In the genomic region with DNA sequence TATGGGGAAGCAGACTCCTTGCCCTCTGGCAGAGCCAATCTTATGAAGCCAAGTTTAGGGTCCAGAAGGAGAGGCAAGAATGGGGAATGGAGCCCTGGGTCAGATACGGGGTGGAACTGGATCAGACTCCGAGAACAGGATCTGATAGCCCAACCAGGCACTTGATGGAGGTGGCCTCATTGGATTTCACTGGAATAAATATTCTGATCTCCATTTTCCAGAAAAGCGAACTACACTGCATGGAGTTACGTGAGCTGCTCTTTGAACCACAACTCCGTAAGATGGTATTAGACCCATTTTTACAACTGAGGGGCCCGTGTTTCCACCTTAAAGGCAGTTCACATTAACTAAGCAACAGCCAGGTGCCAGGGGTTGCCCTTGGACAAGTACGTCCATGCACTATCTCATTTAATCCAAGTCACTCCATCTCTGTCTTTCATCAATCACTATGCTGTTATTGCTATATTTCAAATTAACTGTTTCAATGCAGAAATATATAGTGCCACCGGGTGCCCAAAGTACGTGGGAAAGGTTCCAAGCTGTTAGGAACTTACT, we compare ENCODE assay signal across 16 cellular contexts.
A peak's percentile ranks its signal among the peaks of the same experiment; 100 is the strongest.
DNase-seq lines count a peak whose midpoint lies in the region; ATAC-seq, FAIRE-seq and TF ChIP-seq lines count a peak whose summit lies in the region.
"Had no signal": no experiment of that assay in that cellular context is flagged by ENCODE, and none has a peak within 500 bp of the region (broad histone marks: within the 10 kb centered on the region; RNA-seq: fewer than 3 reads in every experiment).

No MANE protein-coding gene starts in this region.

- H3K79me2 ChIP-seq in H9 (ENCODE audit: insufficient read depth, low read length) (no peaks in the 10 kb centered on the region), H1 (ENCODE audit: control insufficient read depth in 1 of 2, insufficient read depth in 2 of 2, low read length in 2 of 2) (no peaks in the 10 kb centered on the region)

- H2BK12ac ChIP-seq in H9 (ENCODE audit: insufficient read length, low read depth, low read length) (no peak overlapping the region), H1 (ENCODE audit: low read depth, low read length) (no peak overlapping the region)

- H3K27ac ChIP-seq in H9 (ENCODE audit: insufficient read length, low read depth, low read length) = no peak overlapping the region
- no peak overlapping the region for H3K27ac ChIP-seq in H1 (ENCODE audit: low read depth, low read length)
- H3K27ac ChIP-seq in coronary artery = no peak overlapping the region
- H3K27ac ChIP-seq: BLaER1 had no signal

- H2BK5ac ChIP-seq in H9 (ENCODE audit: insufficient read length, low read length) (no peak overlapping the region), H1 (ENCODE audit: low read depth, low read length) (no peak overlapping the region)

- no peak for ATAC-seq in activated CD8-positive, alpha-beta T cell treated with anti-CD3 and anti-CD28 coated beads, Interleukin-2, amount 10 ng/mL, durations not matched to agents 7 days and 5 days
- no peak for ATAC-seq in activated CD8-positive, alpha-beta T cell treated with anti-CD3 and anti-CD28 coated beads for 36 hours
- no peak for ATAC-seq in HG02981 (IDR thresholded peaks at IDR 0.05; ENCODE audit: unreplicated experiment)

- H3K14ac ChIP-seq in H9 (ENCODE audit: insufficient read depth, low read length) = no peak overlapping the region
- no peak overlapping the region for H3K14ac ChIP-seq in H1 (ENCODE audit: insufficient read length)

- H3K56ac ChIP-seq in H9 (ENCODE audit: insufficient read length, low read depth, low read length) = no peak overlapping the region
- H3K56ac ChIP-seq in H1 (replicated peaks; ENCODE audit: insufficient read length, low read depth, low read length) = no peak overlapping the region

- H2AFZ ChIP-seq in H9 (ENCODE audit: low read length) (no peak overlapping the region), H1 (ENCODE audit: low read length) (no peak overlapping the region)

- POLR2A ChIA-PET in activated CD8-positive, alpha-beta T cell treated with anti-CD3 and anti-CD28 coated beads, Interleukin-2, amount 10 ng/mL, durations not matched to agents 7 days and 5 days (lab: Charles Lee) = no interaction called here
- POLR2A ChIA-PET in activated CD8-positive, alpha-beta T cell treated with anti-CD3 and anti-CD28 coated beads for 36 hours (lab: Charles Lee) = no interaction called here
- POLR2A ChIA-PET in H1 (lab: Charles Lee; ENCODE audit: partially characterized antibody) = no interaction called here

- H3K23me2 ChIP-seq in H9 (ENCODE audit: insufficient read length, low read depth, low read length, poor library complexity, severe bottlenecking) = peaks cover 3% of the 10 kb centered on the region
- no peaks in the 10 kb centered on the region; the same call in 1 of the 2 replicates for H3K23me2 ChIP-seq in H1 (ENCODE audit: low read depth, low read length)

- H3K79me1 ChIP-seq in H9 (ENCODE audit: insufficient read depth, low read depth, low read length, poor library complexity, severe bottlenecking) (no peaks in the 10 kb centered on the region), H1 (ENCODE audit: low read depth, low read length) (no peaks in the 10 kb centered on the region)

- H3K9ac ChIP-seq in H9 (ENCODE audit: extremely low read depth, insufficient read length, low read length) (no peak overlapping the region), H1 (replicated peaks in 1 of 4; ENCODE audit: extremely low read depth in 1 of 4, low read depth in 3 of 4, low read length in 3 of 4) (no peak overlapping the region)
- H3K9ac ChIP-seq: BLaER1 had no signal

- H4K20me1 ChIP-seq in H9 (ENCODE audit: control insufficient read depth, insufficient read depth, insufficient read length) (no peaks in the 10 kb centered on the region), H1 (replicated peaks in 1 of 2; ENCODE audit: control insufficient read depth in 1 of 2, insufficient read depth in 2 of 2, low read length in 2 of 2) (no peaks in the 10 kb centered on the region)
- H4K20me1 ChIP-seq: BLaER1 had no signal

- TF ChIP-seq POLR2A in H1 (IDR thresholded peaks at IDR 0.05; ENCODE audit: control extremely low read depth in 1 of 2, low read depth in 2 of 2, low read length in 2 of 2) = no peak

- H3K36me3 ChIP-seq in H1 (ENCODE audit: control insufficient read depth in 2 of 4, insufficient read depth in 4 of 4, low read length in 3 of 4) = no peaks in the 10 kb centered on the region
- H3K36me3 ChIP-seq: BLaER1 had no signal

- peaks cover 9% of the 10 kb centered on the region for H3K27me3 Mint-ChIP-seq in activated CD8-positive, alpha-beta T cell treated with anti-CD3 and anti-CD28 coated beads, Interleukin-2, amount 10 ng/mL, durations not matched to agents 7 days and 5 days (ENCODE audit: low read depth)
- H3K27me3 Mint-ChIP-seq in activated CD8-positive, alpha-beta T cell treated with anti-CD3 and anti-CD28 coated beads for 36 hours = peaks cover 1% of the 10 kb centered on the region
- H3K27me3 Mint-ChIP-seq in H9 (ENCODE audit: low read depth) = peaks cover 14% of the 10 kb centered on the region

- H2BK120ac ChIP-seq in H9 (ENCODE audit: low read depth, low read length, poor library complexity, severe bottlenecking) (no peak overlapping the region), H1 (replicated peaks; ENCODE audit: low read depth, low read length) (no peak overlapping the region)

- H3K4me1 Mint-ChIP-seq in activated CD8-positive, alpha-beta T cell treated with anti-CD3 and anti-CD28 coated beads, Interleukin-2, amount 10 ng/mL, durations not matched to agents 7 days and 5 days (ENCODE audit: low read depth) = peaks cover 8% of the 10 kb centered on the region
- peaks cover 5% of the 10 kb centered on the region for H3K4me1 Mint-ChIP-seq in activated CD8-positive, alpha-beta T cell treated with anti-CD3 and anti-CD28 coated beads for 36 hours (ENCODE audit: low read depth)
- peaks cover 2 to 11% of the 10 kb centered on the region in 2 experiments; a peak in 3 of 4 replicates for H3K4me1 Mint-ChIP-seq in H9

- H3K27me3 ChIP-seq in H9 (ENCODE audit: insufficient read depth, low read length) (no peaks in the 10 kb centered on the region), H1 (replicated peaks in 1 of 4; ENCODE audit: control insufficient read depth in 3 of 4, extremely low read depth in 1 of 4, insufficient read depth in 3 of 4, low read length in 3 of 4) (no peaks in the 10 kb centered on the region)
- H3K27me3 ChIP-seq: BLaER1 had no signal

- no peak overlapping the region for H3T11ph ChIP-seq in H9 (ENCODE audit: low read length)

- no peak overlapping the region for H3K4ac ChIP-seq in H9 (ENCODE audit: low read depth, low read length)
- H3K4ac ChIP-seq in H1 (replicated peaks; ENCODE audit: insufficient read length, low read depth, low read length) = no peak overlapping the region

- H3K4me2 ChIP-seq in H9 (ENCODE audit: insufficient read depth, insufficient read length, low read length) (no peak overlapping the region), H1 (ENCODE audit: insufficient read depth in 1 of 2, low read depth in 2 of 2, low read length in 2 of 2) (no peak overlapping the region)
- H3K4me2 ChIP-seq: BLaER1 had no signal

- no peak for TF ChIP-seq EP300 in H1 (IDR thresholded peaks at IDR 0.05; ENCODE audit: borderline replicate concordance in 1 of 2, low read depth in 2 of 2, low read length in 2 of 2)

- no peaks in the 10 kb centered on the region for H3K9me3 ChIP-seq in H9 (ENCODE audit: control insufficient read depth, low read depth, low read length)
- H3K9me3 ChIP-seq in H1 (ENCODE audit: insufficient read depth in 2 of 2, low read depth in 1 of 2, low read length in 1 of 2) = no peaks in the 10 kb centered on the region
- H3K9me3 ChIP-seq: Caco-2 had no signal

- no peaks in the 10 kb centered on the region for H3K36me3 Mint-ChIP-seq in activated CD8-positive, alpha-beta T cell treated with anti-CD3 and anti-CD28 coated beads, Interleukin-2, amount 10 ng/mL, durations not matched to agents 7 days and 5 days (ENCODE audit: low read depth)
- H3K36me3 Mint-ChIP-seq in activated CD8-positive, alpha-beta T cell treated with anti-CD3 and anti-CD28 coated beads for 36 hours (ENCODE audit: low read depth) = peaks cover 4% of the 10 kb centered on the region
- no peaks in the 10 kb centered on the region for H3K36me3 Mint-ChIP-seq in H9 (ENCODE audit: insufficient read depth in 1 of 3, low read depth in 3 of 3)

- H4K91ac ChIP-seq in H9 (ENCODE audit: insufficient read length, low read depth, low read length) (no peak overlapping the region), H1 (replicated peaks; ENCODE audit: insufficient read length, low read length) (no peak overlapping the region)

- H3K18ac ChIP-seq in H9 (ENCODE audit: insufficient read length, low read depth, low read length) (no peak overlapping the region), H1 (ENCODE audit: extremely low read depth, low read length) (no peak overlapping the region)

- no peak overlapping the region for H3K27ac Mint-ChIP-seq in activated CD8-positive, alpha-beta T cell treated with anti-CD3 and anti-CD28 coated beads, Interleukin-2, amount 10 ng/mL, durations not matched to agents 7 days and 5 days
- no peak overlapping the region for H3K27ac Mint-ChIP-seq in activated CD8-positive, alpha-beta T cell treated with anti-CD3 and anti-CD28 coated beads for 36 hours
- H3K27ac Mint-ChIP-seq in H9 = no peak overlapping the region

- TF ChIP-seq CTCF in activated CD8-positive, alpha-beta T cell treated with anti-CD3 and anti-CD28 coated beads for 36 hours (IDR thresholded peaks at IDR 0.05) = no peak
- TF ChIP-seq CTCF in H9 (conservative IDR thresholded peaks at IDR 0.05) (no peak), H1 (IDR thresholded peaks at IDR 0.05; ENCODE audit: control extremely low read depth in 1 of 3, insufficient read depth in 1 of 3, low read depth in 1 of 3, low read length in 3 of 3) (no peak), coronary artery (IDR thresholded peaks at IDR 0.05) (no peak)

- H3K23ac ChIP-seq in H9 (ENCODE audit: insufficient read length, low read depth, low read length) (no peak overlapping the region), H1 (ENCODE audit: insufficient read length) (no peak overlapping the region)

- FAIRE-seq in H1 (lab: Jason Lieb, UNC) = no peak
- FAIRE-seq: GM12892 had no signal

- TF ChIP-seq RAD21 in H1 (IDR thresholded peaks at IDR 0.05 in 1 of 2, conservative IDR thresholded peaks at IDR 0.05 in 1 of 2; ENCODE audit: low read depth in 2 of 2, low read length in 2 of 2) = no peak

- no peak overlapping the region for H2BK15ac ChIP-seq in H9 (ENCODE audit: low read depth, low read length)
- H2BK15ac ChIP-seq in H1 (ENCODE audit: low read length) = no peak overlapping the region

- CTCF ChIA-PET in activated CD8-positive, alpha-beta T cell treated with anti-CD3 and anti-CD28 coated beads, Interleukin-2, amount 10 ng/mL, durations not matched to agents 7 days and 5 days (lab: Charles Lee) = no interaction called here
- CTCF ChIA-PET in activated CD8-positive, alpha-beta T cell treated with anti-CD3 and anti-CD28 coated beads for 36 hours (lab: Charles Lee) = no interaction called here
- CTCF ChIA-PET in H1 (lab: Charles Lee; ENCODE audit: partially characterized antibody) = interaction anchor here (0.6 to 1.5 kb wide), 5 partner anchors 10 to 981 kb away, joined by 3 to 4 read pairs (median 3); no protein-coding TSS in a partner anchor

- H4K5ac ChIP-seq in H9 (ENCODE audit: insufficient read length, low read depth, low read length) = no peak overlapping the region
- no peak overlapping the region for H4K5ac ChIP-seq in H1 (ENCODE audit: insufficient read length, low read depth, low read length)

- no peak overlapping the region for H2AK5ac ChIP-seq in H9 (ENCODE audit: insufficient read length, low read length)
- 0 out of 2 replicates have a peak overlapping the region, but pooled peaks have one; percentile 3 for H2AK5ac ChIP-seq in H1 (ENCODE audit: low read depth, low read length)

- H4K8ac ChIP-seq in H9 (replicated peaks; ENCODE audit: insufficient read length, low read depth, low read length) (no peak overlapping the region), H1 (ENCODE audit: extremely low read depth, insufficient read depth, low read length) (no peak overlapping the region)

- H2BK20ac ChIP-seq in H9 (ENCODE audit: low read depth, low read length, poor library complexity, severe bottlenecking) = no peak overlapping the region
- no peak overlapping the region for H2BK20ac ChIP-seq in H1 (ENCODE audit: low read length)

- intact Hi-C loops in activated CD8-positive, alpha-beta T cell treated with anti-CD3 and anti-CD28 coated beads for 36 hours (cut with micrococcal nuclease) = no loop called here

- DNase-seq in activated CD8-positive, alpha-beta T cell treated with anti-CD3 and anti-CD28 coated beads, Interleukin-2, amount 10 ng/mL, durations not matched to agents 7 days and 5 days = peak; percentile 11
- no peak for DNase-seq in activated CD8-positive, alpha-beta T cell treated with anti-CD3 and anti-CD28 coated beads for 36 hours
- DNase-seq in H9 = peak; percentile 14
- peak in 1 of 2 experiments; percentile 19 for DNase-seq in H1 (ENCODE audit: low read depth in 1 of 2, low spot score in 2 of 2)
- peak; percentile 60 for DNase-seq in mesenteric fat pad (ENCODE audit: low spot score)
- DNase-seq in coronary artery (ENCODE audit: low spot score) = no peak
- DNase-seq in anterior cingulate cortex (lab: John Stamatoyannopoulos, UW) = no peak
- DNase-seq: 8988T; AML-193; Caco-2; CD8-positive, alpha-beta memory T cell; DND-41; GDM1 had no signal

- no CpG with 5 or more reads among the region's 9 CpGs for WGBS in H9 (ENCODE audit: extremely low coverage, insufficient read length, low lambda C conversion rate)
- WGBS in H1 (ENCODE audit: extremely low coverage in 1 of 2, insufficient coverage in 1 of 2, insufficient read length in 1 of 2, insufficient replicate concordance in 2 of 2, low coverage in 1 of 2, low lambda C conversion rate in 2 of 2, missing lambda C conversion rate in 1 of 2), 2 experiments = 95% methylated on average over 9 of the region's 9 CpGs; no CpG with 5 or more reads in 1 of the 2 experiments

- H3K4me1 ChIP-seq in H9 (ENCODE audit: insufficient read depth, low read length) = no peaks in the 10 kb centered on the region; the same call in 1 of the 2 replicates
- peaks cover 0 to 4% (median 0%) of the 10 kb centered on the region in 4 experiments; a peak in 2 of 7 replicates for H3K4me1 ChIP-seq in H1 (replicated peaks in 1 of 4; ENCODE audit: control insufficient read depth in 3 of 4, insufficient read depth in 4 of 4, low read length in 3 of 4)
- H3K4me1 ChIP-seq: BLaER1, Caco-2 had no signal

- peaks cover 10% of the 10 kb centered on the region for H3K9me3 Mint-ChIP-seq in activated CD8-positive, alpha-beta T cell treated with anti-CD3 and anti-CD28 coated beads, Interleukin-2, amount 10 ng/mL, durations not matched to agents 7 days and 5 days (ENCODE audit: insufficient read depth)
- peaks cover 2% of the 10 kb centered on the region for H3K9me3 Mint-ChIP-seq in activated CD8-positive, alpha-beta T cell treated with anti-CD3 and anti-CD28 coated beads for 36 hours
- no peaks in the 10 kb centered on the region for H3K9me3 Mint-ChIP-seq in H9

- H3K4me3 ChIP-seq in H1 (ENCODE audit: extremely low read depth in 1 of 4, insufficient read depth in 2 of 4, low read depth in 3 of 4, low read length in 4 of 4) = no peak overlapping the region
- H3K4me3 ChIP-seq in coronary artery = no peak overlapping the region
- H3K4me3 ChIP-seq: BLaER1 had no signal

- no peak overlapping the region for H3K4me3 Mint-ChIP-seq in activated CD8-positive, alpha-beta T cell treated with anti-CD3 and anti-CD28 coated beads, Interleukin-2, amount 10 ng/mL, durations not matched to agents 7 days and 5 days
- no peak overlapping the region for H3K4me3 Mint-ChIP-seq in activated CD8-positive, alpha-beta T cell treated with anti-CD3 and anti-CD28 coated beads for 36 hours
- no peak overlapping the region for H3K4me3 Mint-ChIP-seq in H9
- H3K4me3 Mint-ChIP-seq: CD8-positive, alpha-beta memory T cell had no signal

Comparison
In these comparisons a context has a peak if more than half of its experiments do, and no peak if none do; other contexts are left out.
1. DNase-seq: peak in activated CD8-positive, alpha-beta T cell treated with anti-CD3 and anti-CD28 coated beads, Interleukin-2, amount 10 ng/mL, durations not matched to agents 7 days and 5 days (single experiment), H9 (single experiment) and mesenteric fat pad (single experiment); none in activated CD8-positive, alpha-beta T cell treated with anti-CD3 and anti-CD28 coated beads for 36 hours (single experiment), coronary artery (single experiment) and anterior cingulate cortex (0 of 58).